29 cellular contexts compared by ENCODE assay signal in genomic region chr4:147765121-147765521, GRCh38.
"Had no signal": no experiment of that assay in that cellular context is flagged by ENCODE, and none has a peak within 500 bp of the region (broad histone marks: within the 10 kb centered on the region; RNA-seq: fewer than 3 reads in every experiment).

No MANE protein-coding gene starts in this region.

- H3K9me3 Mint-ChIP-seq: activated T-cell treated with anti-CD3 and anti-CD28 coated beads, Interleukin-2, amount 50 U/mL, for 4 hours; activated T-helper 2 cell treated with anti-CD3 and anti-CD28 coated beads, Interferon-gamma antibody, Interleukin-2, Interleukin-4, amounts not matched to agents 10 μg/mL and 5 μg/mL and 100 μg/mL, durations not matched to agents 14 hours and 24 hours and 36 hours; nephron progenitor cell; stimulated activated effector memory CD8-positive, alpha-beta T cell treated with anti-CD3 and anti-CD28 coated beads, Interleukin-12 subunit alpha, Interleukin-12 subunit beta, amount 100 ng/mL, for 72 hours; stimulated activated naive CD8-positive, alpha-beta T cell treated with anti-CD3 and anti-CD28 coated beads, Interleukin-15, amount 100 ng/mL, for 72 hours; T-cell; WTC11 had no signal

- H3K4me3 Mint-ChIP-seq: activated CD4-positive, alpha-beta T cell treated with anti-CD3 and anti-CD28 coated beads for 36 hours; activated naive CD8-positive, alpha-beta T cell; activated T-cell treated with anti-CD3 and anti-CD28 coated beads, Interleukin-2, amount 50 U/mL, for 4 hours; nephron progenitor cell; stimulated activated effector memory CD8-positive, alpha-beta T cell treated with anti-CD3 and anti-CD28 coated beads, Interleukin-12 subunit alpha, Interleukin-12 subunit beta, amount 100 ng/mL, for 72 hours; stimulated activated naive CD8-positive, alpha-beta T cell treated with anti-CD3 and anti-CD28 coated beads, Interleukin-15, amount 100 ng/mL, for 72 hours; T-cell; WTC11 had no signal

- H3K9me3 ChIP-seq: adrenal gland, esophagus muscularis mucosa, gastroesophageal sphincter, right lobe of liver, suprapubic skin, tibial nerve, vagina had no signal

- H3K36me3 Mint-ChIP-seq: WTC11 had no signal

- H3K4me1 Mint-ChIP-seq: WTC11 had no signal

- H3K27me3 ChIP-seq: adrenal gland, cardiac muscle cell, esophagus muscularis mucosa, gastroesophageal sphincter, right lobe of liver, suprapubic skin, tibial nerve, vagina had no signal

- H3K4me1 ChIP-seq: right lobe of liver had no signal

- H3K27me3 Mint-ChIP-seq: activated CD4-positive, alpha-beta T cell treated with anti-CD3 and anti-CD28 coated beads for 36 hours; activated naive CD8-positive, alpha-beta T cell; stimulated activated naive CD8-positive, alpha-beta T cell treated with anti-CD3 and anti-CD28 coated beads, Interleukin-15, amount 100 ng/mL, for 72 hours; T-cell had no signal

- DNase-seq: activated CD4-positive, alpha-beta T cell treated with anti-CD3 and anti-CD28 coated beads for 36 hours; activated CD4-positive, alpha-beta T cell treated with anti-CD3 and anti-CD28 coated beads, Interleukin-2, amount 50 U/mL, for 48 hours; activated CD8-positive, alpha-beta memory T cell treated with anti-CD3 and anti-CD28 coated beads, Interleukin-2, amount 50 U/mL, for 48 hours; activated naive CD4-positive, alpha-beta T cell; activated T-cell treated with anti-CD3 and anti-CD28 coated beads, Interleukin-2, amount 50 U/mL, for 4 hours; adrenal gland; effector CD4-positive, alpha-beta T cell; head of caudate nucleus; islet precursor cell; left colon; mesenchymal stem cell; nephron progenitor cell; posterior cingulate gyrus; right lobe of liver; stimulated activated CD4-positive, alpha-beta T cell treated with anti-CD3 and anti-CD28 coated beads, Interleukin-2, amount 100 ng/mL, for 24 hours; stimulated activated naive CD8-positive, alpha-beta T cell treated with anti-CD3 and anti-CD28 coated beads, Interleukin-15, amount 100 ng/mL, for 72 hours; T-cell; T-helper 9 cell had no signal

- H3K36me3 ChIP-seq: adrenal gland, cardiac muscle cell, esophagus muscularis mucosa, right lobe of liver, suprapubic skin, vagina had no signal

- H3K27ac ChIP-seq: adrenal gland, cardiac muscle cell, esophagus muscularis mucosa, gastroesophageal sphincter, right lobe of liver, skin epidermis, suprapubic skin, tibial nerve, vagina had no signal

- H3K27ac Mint-ChIP-seq: activated CD4-positive, alpha-beta T cell treated with anti-CD3 and anti-CD28 coated beads for 36 hours; activated naive CD8-positive, alpha-beta T cell; activated T-helper 2 cell treated with anti-CD3 and anti-CD28 coated beads, Interferon-gamma antibody, Interleukin-2, Interleukin-4, amounts not matched to agents 10 μg/mL and 5 μg/mL and 100 μg/mL, durations not matched to agents 14 hours and 24 hours and 36 hours; nephron progenitor cell; stimulated activated effector memory CD8-positive, alpha-beta T cell treated with anti-CD3 and anti-CD28 coated beads, Interleukin-12 subunit alpha, Interleukin-12 subunit beta, amount 100 ng/mL, for 72 hours; stimulated activated naive CD8-positive, alpha-beta T cell treated with anti-CD3 and anti-CD28 coated beads, Interleukin-15, amount 100 ng/mL, for 72 hours; T-cell; WTC11 had no signal

- H3K4me3 ChIP-seq: adrenal gland, cardiac muscle cell, esophagus muscularis mucosa, gastroesophageal sphincter, right lobe of liver, skin epidermis, suprapubic skin, tibial nerve, vagina had no signal
